Comparison of ENCODE assay signal across 11 cellular contexts in genomic region chr16:50315346-50315997, GRCh38. TPM values are rescaled to one million over a fixed set of nuclear protein-coding genes. Genes with fewer than 3 reads are reported as not detected.
DNase-seq lines count a peak whose midpoint lies in the region; ATAC-seq, FAIRE-seq and TF ChIP-seq lines count a peak whose summit lies in the region.
"Had no signal": no experiment of that assay in that cellular context is flagged by ENCODE, and none has a peak within 500 bp of the region (broad histone marks: within the 10 kb centered on the region; RNA-seq: fewer than 3 reads in every experiment).

No MANE protein-coding gene starts in this region.

- intact Hi-C loops in K562 (cut with micrococcal nuclease): no loop called here

- DNase-seq in BE2C (peak; percentile 48), GM23248 (no peak), K562 (ENCODE audit: extremely low read depth in 1 of 4, low spot score in 3 of 4) (no peak), SW480 (ENCODE audit: low spot score) (no peak), NCI-H82 treated with DMSO at 0.1 percent for 48 hours (lab: John Stamatoyannopoulos, UW; ENCODE audit: unreplicated experiment) (no peak)
- DNase-seq in naive thymus-derived CD8-positive, alpha-beta T cell: peak in 1 of 10 donors; percentile 15
- DNase-seq: activated effector memory CD4-positive, alpha-beta T cell treated with Interleukin-2 at 50 U/mL for 16 hours; NCI-H1092 treated with DMSO at 0.1 percent for 48 hours had no signal

- H3K4me3 ChIP-seq in BE2C (ENCODE audit: low read depth, low read length) (no peak overlapping the region), GM23248 (no peak overlapping the region), K562 (no peak overlapping the region)
- H3K4me3 ChIP-seq: skin epidermis had no signal

- TSS peak; percentile 16 for BruUV-seq in K562 (replicated peaks; lab: Mats Ljungman, UMichigan)

- no peak for TF ChIP-seq RAD21 in K562 (CRISPR knock-in tag; conservative IDR thresholded peaks at IDR 0.05 in 1 of 2, IDR thresholded peaks at IDR 0.05 in 1 of 2)

- H3K9me3 Mint-ChIP-seq in naive thymus-derived CD8-positive, alpha-beta T cell: no peaks in the 10 kb centered on the region

- H3K79me2 ChIP-seq in GM23248 (ENCODE audit: insufficient read depth) (peaks cover 6% of the 10 kb centered on the region; the same call in 1 of the 2 replicates), K562 (ENCODE audit: control insufficient read depth, insufficient read depth, low read length) (no peaks in the 10 kb centered on the region)

- H3K9me1 ChIP-seq in K562 (ENCODE audit: control insufficient read depth, insufficient read depth, low read length): no peaks in the 10 kb centered on the region

- TF ChIP-seq POLR2A in K562 (conservative IDR thresholded peaks at IDR 0.05): peak; percentile 30; the same call in 1 of the 2 replicates

- peak overlapping the region in 8 of 10 donors; percentile 29 to 85 (median 74) for H3K27ac Mint-ChIP-seq in naive thymus-derived CD8-positive, alpha-beta T cell

- H3F3A ChIP-seq in GM23248 (ENCODE audit: insufficient read depth): peaks cover 37% of the 10 kb centered on the region; the same call in 1 of the 2 replicates

- in situ Hi-C loops in GM23248 (cut with MboI) (no loop called here), K562 (cut with MboI) (no loop called here)

- POLR2A ChIA-PET in K562 (lab: Yijun Ruan, JAX): interaction anchor here (0.7 to 1.1 kb wide), 3 partner anchors 9 to 43 kb away, joined by 3 to 4 read pairs (median 3); no protein-coding TSS in a partner anchor
- POLR2A ChIA-PET in naive thymus-derived CD8-positive, alpha-beta T cell (lab: Charles Lee): interaction anchor here (1.0 to 1.6 kb wide), 4 partner anchors 33 to 53 kb away, joined by 3 to 6 read pairs (median 4); no protein-coding TSS in a partner anchor

- peak overlapping the region; percentile 95; the same call in 1 of the 2 replicates for H3K27ac ChIP-seq in GM23248
- H3K27ac ChIP-seq in K562 (ENCODE audit: extremely low read depth, low read depth, low read length): no peak overlapping the region

- 56 to 58% methylated on average over 15 of the region's 15 CpGs for WGBS in GM23248 (ENCODE audit: low coverage in 1 of 2, low lambda C conversion rate in 2 of 2, missing lambda C conversion rate in 2 of 2), 2 experiments
- 90% methylated on average over 15 of the region's 15 CpGs for WGBS in K562 (ENCODE audit: insufficient coverage, low coverage, missing lambda C conversion rate)

- no peak overlapping the region for H3K4me3 Mint-ChIP-seq in naive thymus-derived CD8-positive, alpha-beta T cell

- peaks cover 73% of the 10 kb centered on the region for H3K36me3 ChIP-seq in BE2C
- H3K36me3 ChIP-seq in GM23248 (ENCODE audit: low read depth): peaks cover 54% of the 10 kb centered on the region
- peaks cover 96% of the 10 kb centered on the region for H3K36me3 ChIP-seq in K562 (ENCODE audit: control insufficient read depth, insufficient read depth, low read length)

- H4K20me1 ChIP-seq in GM23248 (ENCODE audit: insufficient read depth) (no peaks in the 10 kb centered on the region), K562 (replicated peaks; ENCODE audit: control insufficient read depth, insufficient read depth, low read length) (no peaks in the 10 kb centered on the region; the same call in 1 of the 2 replicates)

- no peak for FAIRE-seq in K562 (lab: Jason Lieb, UNC)

- H3K9me2 ChIP-seq in GM23248 (ENCODE audit: insufficient read depth): no peaks in the 10 kb centered on the region

- H3K36me3 Mint-ChIP-seq in naive thymus-derived CD8-positive, alpha-beta T cell: peaks cover 0 to 84% (median 13%) of the 10 kb centered on the region in 3 donors

- TF ChIP-seq CTCF in BE2C (IDR thresholded peaks at IDR 0.05; ENCODE audit: low read depth, low read length) (0 out of 2 replicates have a peak, but pooled peaks have one; percentile 15), K562 (IDR thresholded peaks at IDR 0.05 in 2 of 3, conservative IDR thresholded peaks at IDR 0.05 in 1 of 3; ENCODE audit: insufficient read depth in 2 of 3, low read depth in 1 of 3, low read length in 3 of 3) (no peak)

- H3K4me1 ChIP-seq in BE2C: peaks cover 2% of the 10 kb centered on the region; the same call in 1 of the 2 replicates
- H3K4me1 ChIP-seq in GM23248 (ENCODE audit: insufficient read depth): peaks cover 20% of the 10 kb centered on the region
- peaks cover 0 to 10% of the 10 kb centered on the region in 2 experiments; a peak in 2 of 5 replicates for H3K4me1 ChIP-seq in K562 (replicated peaks in 1 of 2; ENCODE audit: control insufficient read depth in 2 of 2, insufficient read depth in 2 of 2, low read length in 2 of 2)

- H2AFZ ChIP-seq in GM23248 (no peak overlapping the region), K562 (ENCODE audit: low read depth, low read length) (no peak overlapping the region)

- CTCF ChIA-PET in K562 (lab: Yijun Ruan, JAX; ENCODE audit: low intra/inter-chr PET ratio): no interaction called here

- H3K4me2 ChIP-seq in GM23248 (ENCODE audit: unreplicated experiment) (no peak overlapping the region), K562 (ENCODE audit: insufficient read depth, low read length) (no peak overlapping the region)

- H3K27me3 ChIP-seq in BE2C: no peaks in the 10 kb centered on the region
- H3K27me3 ChIP-seq in GM23248 (replicated peaks; ENCODE audit: insufficient read depth): no peaks in the 10 kb centered on the region
- H3K27me3 ChIP-seq in K562 (ENCODE audit: control insufficient read depth in 2 of 2, insufficient read depth in 2 of 2, low read length in 2 of 2): no peaks in the 10 kb centered on the region

- H3K9me3 ChIP-seq in BE2C (no peaks in the 10 kb centered on the region), GM23248 (ENCODE audit: low read depth) (no peaks in the 10 kb centered on the region), K562 (replicated peaks; ENCODE audit: control insufficient read depth, insufficient read depth, low read depth, low read length) (no peaks in the 10 kb centered on the region)

- no peak for ATAC-seq in K562
- no peak for ATAC-seq in naive thymus-derived CD8-positive, alpha-beta T cell
- ATAC-seq in GM19324 (IDR thresholded peaks at IDR 0.05; ENCODE audit: low FRiP score, unreplicated experiment): no peak
- ATAC-seq in GM18873 (IDR thresholded peaks at IDR 0.05; ENCODE audit: low FRiP score, unreplicated experiment): no peak

- TF ChIP-seq EP300 in K562 (IDR thresholded peaks at IDR 0.05; ENCODE audit: low read length): no peak

- H3K27me3 Mint-ChIP-seq in naive thymus-derived CD8-positive, alpha-beta T cell: no peaks in the 10 kb centered on the region

- peaks cover 13 to 35% (median 22%) of the 10 kb centered on the region in 4 donors for H3K4me1 Mint-ChIP-seq in naive thymus-derived CD8-positive, alpha-beta T cell

- H3K9ac ChIP-seq in GM23248: peak overlapping the region; percentile 23; the same call in 1 of the 2 replicates
- no peak overlapping the region for H3K9ac ChIP-seq in K562 (ENCODE audit: insufficient read depth in 1 of 2, low read depth in 2 of 2, low read length in 2 of 2)

RNA-seq across cellular contexts. Expression of gene ADCY7, which starts 49.1 kb away (rescaled TPM):
- polyA plus RNA-seq in BE2C (2012; ENCODE audit: insufficient read depth, insufficient read length, low read depth): 26.2 TPM
- 87.4 and 90.5 TPM in 2 replicates for total RNA-seq in GM23248 (2014; rRNA removed; shearing (Covaris generic))
- 31.9 and 32.7 TPM in 2 replicates for polyA plus RNA-seq in GM23248 (2016; fragmentation: Nextera tagmentation; extraction: Ambion mirVana)
- 155 and 371 TPM in 2 replicates for total RNA-seq in K562 (2011; cell fraction: chromatin; rRNA removed; ENCODE audit: low replicate concordance)
- total RNA-seq in K562 (2011; cell fraction: nucleolus; rRNA removed): 245 and 277 TPM in 2 replicates
- 151 and 184 TPM in 2 replicates for total RNA-seq in K562 (2011; cell fraction: nucleoplasm; rRNA removed)
- 59.0 and 73.5 TPM in 2 replicates for total RNA-seq in K562 (2014; rRNA removed)
- 15.9 and 19.0 TPM in 2 replicates for total RNA-seq in K562 (2014; rRNA removed; fragmentation: Illumina TruSeq; extraction: Trizol)
- 28.6 and 29.9 TPM in 2 replicates for total RNA-seq in K562 (2015; rRNA removed; fragmentation: Illumina TruSeq; extraction: Trizol)
- total RNA-seq in K562 (2021): 104 and 108 TPM in 2 replicates
- 28.6 and 31.0 TPM in 2 replicates for polyA plus RNA-seq in K562 (2011; rRNA removed)
- 19.2 and 48.3 TPM in 2 replicates for polyA plus RNA-seq in K562 (2011; cell fraction: cytosol; rRNA removed)
- 193 and 347 TPM in 2 replicates for polyA plus RNA-seq in K562 (2011; cell fraction: nucleus; rRNA removed)
- 53.4 and 59.6 TPM in 2 replicates for polyA plus RNA-seq in K562 (2012)
- polyA plus RNA-seq in K562 (2014; fragmentation: Illumina TruSeq; extraction: Trizol): 26.4 and 37.3 TPM in 2 replicates
- polyA plus RNA-seq in K562 (2014; fragmentation: Nextera tagmentation; extraction: Ambion mirVana): 1 to 10 TPM; 2.3 to 2.4 TPM
- 49.4 and 64.0 TPM in 2 replicates for polyA plus RNA-seq in K562 (2014; rRNA removed)
- 27.7 and 54.0 TPM in 2 replicates for polyA minus RNA-seq in K562 (2011; rRNA and poly(A)+ RNA removed)
- 42.4 and 51.4 TPM in 2 replicates for polyA minus RNA-seq in K562 (2011; cell fraction: cytosol; rRNA and poly(A)+ RNA removed)
- 109 TPM in 2 replicates for polyA minus RNA-seq in K562 (2011; cell fraction: nucleus; rRNA and poly(A)+ RNA removed)
- total RNA-seq in naive thymus-derived CD8-positive, alpha-beta T cell: 100 to 1,000 TPM; 133 to 135 TPM
- polyA plus RNA-seq in naive thymus-derived CD8-positive, alpha-beta T cell: 10 to 100 TPM; 60.1 to 72.8 (median 64.6) TPM

RNA-seq across cellular contexts. Expression of gene BRD7, which starts 53.3 kb away (rescaled TPM):
- 57.9 TPM for polyA plus RNA-seq in BE2C (2012; ENCODE audit: insufficient read depth, insufficient read length, low read depth)
- total RNA-seq in GM23248 (2014; rRNA removed; shearing (Covaris generic)): 34.5 and 35.8 TPM in 2 replicates
- polyA plus RNA-seq in GM23248 (2016; fragmentation: Nextera tagmentation; extraction: Ambion mirVana) (20.3 and 31.1 TPM in 2 replicates), K562 (2011; rRNA removed) (77.9 and 95.9 TPM in 2 replicates), K562 (2014; fragmentation: Illumina TruSeq; extraction: Trizol) (92.4 and 94.7 TPM in 2 replicates), K562 (2014; fragmentation: Nextera tagmentation; extraction: Ambion mirVana) (10 to 100 TPM; 20.6 to 26.3 TPM), K562 (2014; rRNA removed) (54.7 and 59.7 TPM in 2 replicates)
- total RNA-seq in K562 (2011; cell fraction: chromatin; rRNA removed; ENCODE audit: low replicate concordance): 29.1 and 47.8 TPM in 2 replicates
- total RNA-seq in K562 (2011; cell fraction: nucleolus; rRNA removed): 16.5 and 17.9 TPM in 2 replicates
- total RNA-seq in K562 (2011; cell fraction: nucleoplasm; rRNA removed): 26.1 and 42.0 TPM in 2 replicates
- total RNA-seq in K562 (2014; rRNA removed) (68.7 and 80.5 TPM in 2 replicates), K562 (2014; rRNA removed; fragmentation: Illumina TruSeq; extraction: Trizol) (101 TPM in 2 replicates), K562 (2015; rRNA removed; fragmentation: Illumina TruSeq; extraction: Trizol) (82.3 and 90.0 TPM in 2 replicates), K562 (2021) (67.3 and 68.5 TPM in 2 replicates)
- 13.9 and 27.6 TPM in 2 replicates for polyA plus RNA-seq in K562 (2011; cell fraction: cytosol; rRNA removed)
- polyA plus RNA-seq in K562 (2011; cell fraction: nucleus; rRNA removed): 53.1 and 64.2 TPM in 2 replicates
- polyA plus RNA-seq in K562 (2012): 53.8 and 86.1 TPM in 2 replicates
- polyA minus RNA-seq in K562 (2011; rRNA and poly(A)+ RNA removed): 83.8 and 86.3 TPM in 2 replicates
- 21.9 and 36.5 TPM in 2 replicates for polyA minus RNA-seq in K562 (2011; cell fraction: cytosol; rRNA and poly(A)+ RNA removed)
- 23.4 and 33.0 TPM in 2 replicates for polyA minus RNA-seq in K562 (2011; cell fraction: nucleus; rRNA and poly(A)+ RNA removed)
- 10 to 100 TPM; 69.1 to 82.8 TPM for total RNA-seq in naive thymus-derived CD8-positive, alpha-beta T cell
- 10 to 100 TPM; 42.5 to 62.6 (median 49.1) TPM for polyA plus RNA-seq in naive thymus-derived CD8-positive, alpha-beta T cell
